Comparison of ENCODE assay signal across 9 cellular contexts in genomic region chr10:110446954-110447608, GRCh38. TPM values are rescaled to one million over a fixed set of nuclear protein-coding genes. Genes with fewer than 3 reads are reported as not detected.
A peak's percentile ranks its signal among the peaks of the same experiment; 100 is the strongest.
DNase-seq lines count a peak whose midpoint lies in the region; ATAC-seq, FAIRE-seq and TF ChIP-seq lines count a peak whose summit lies in the region.
"Had no signal": no experiment of that assay in that cellular context is flagged by ENCODE, and none has a peak within 500 bp of the region (broad histone marks: within the 10 kb centered on the region; RNA-seq: fewer than 3 reads in every experiment).

No MANE protein-coding gene starts in this region.

- no peaks in the 10 kb centered on the region for H3K9me3 ChIP-seq in astrocyte (ENCODE audit: insufficient read depth, low read depth, low read length)
- no peaks in the 10 kb centered on the region for H3K9me3 ChIP-seq in keratinocyte (ENCODE audit: control insufficient read depth, low read depth, low read length)
- H3K9me3 ChIP-seq: gastrocnemius medialis had no signal

- H2AFZ ChIP-seq in astrocyte (ENCODE audit: low read depth, low read length) (peak overlapping the region; percentile 62), keratinocyte (ENCODE audit: control insufficient read depth, low read length) (peak overlapping the region; percentile 84)

- peaks cover 4% of the 10 kb centered on the region for H3K27me3 Mint-ChIP-seq in astrocyte (ENCODE audit: low read depth, unreplicated experiment)
- H3K27me3 Mint-ChIP-seq in activated naive CD4-positive, alpha-beta T cell treated with anti-CD3 and anti-CD28 coated beads, Interleukin-2, amount 10 ng/mL, durations not matched to agents 7 days and 5 days, result peaks cover 46% of the 10 kb centered on the region

- H3K27ac Mint-ChIP-seq in astrocyte (ENCODE audit: unreplicated experiment), result peak overlapping the region; percentile 21
- H3K27ac Mint-ChIP-seq in activated naive CD4-positive, alpha-beta T cell treated with anti-CD3 and anti-CD28 coated beads, Interleukin-2, amount 10 ng/mL, durations not matched to agents 7 days and 5 days, result no peak overlapping the region

- peak; percentile 96 for FAIRE-seq in astrocyte (lab: Jason Lieb, UNC)
- FAIRE-seq in keratinocyte (lab: Jason Lieb, UNC), result peak; percentile 100

- no peak overlapping the region for H3K4me3 Mint-ChIP-seq in astrocyte (ENCODE audit: unreplicated experiment)
- no peak overlapping the region for H3K4me3 Mint-ChIP-seq in activated naive CD4-positive, alpha-beta T cell treated with anti-CD3 and anti-CD28 coated beads, Interleukin-2, amount 10 ng/mL, durations not matched to agents 7 days and 5 days

- peak overlapping the region; percentile 26 for H3K4me2 ChIP-seq in astrocyte (ENCODE audit: low read length)
- H3K4me2 ChIP-seq in keratinocyte (ENCODE audit: control insufficient read depth, extremely low read depth, insufficient read depth, low read depth, low read length), result peak overlapping the region; percentile 61

- peaks cover 2% of the 10 kb centered on the region for H3K36me3 Mint-ChIP-seq in astrocyte (ENCODE audit: low read depth, unreplicated experiment)
- H3K36me3 Mint-ChIP-seq in activated naive CD4-positive, alpha-beta T cell treated with anti-CD3 and anti-CD28 coated beads, Interleukin-2, amount 10 ng/mL, durations not matched to agents 7 days and 5 days, result no peaks in the 10 kb centered on the region

- no peaks in the 10 kb centered on the region for H3K79me2 ChIP-seq in astrocyte (ENCODE audit: insufficient read depth, low read length)
- no peaks in the 10 kb centered on the region for H3K79me2 ChIP-seq in keratinocyte (ENCODE audit: control insufficient read depth, insufficient read depth, low read length)

- H3K9ac ChIP-seq in astrocyte (ENCODE audit: low read length), result peak overlapping the region; percentile 15
- H3K9ac ChIP-seq in keratinocyte (ENCODE audit: control insufficient read depth, extremely low read depth, insufficient read depth, low read length), result no peak overlapping the region

- dilution Hi-C loops in keratinocyte (cut with MboI; ENCODE audit: extremely low pct_ligation_motif_present, low sequenced_read_pairs), result no loop called here

- TF ChIP-seq CTCF in AG09309 (IDR thresholded peaks at IDR 0.05; ENCODE audit: control insufficient read depth, insufficient read depth, low read depth, low read length, missing control alignments) (peak; percentile 26), astrocyte (IDR thresholded peaks at IDR 0.05; ENCODE audit: insufficient read depth, low read depth, low read length) (no peak), keratinocyte (optimal IDR thresholded peaks at IDR 0.05 in 1 of 3, IDR thresholded peaks at IDR 0.05 in 1 of 3, conservative IDR thresholded peaks at IDR 0.05 in 1 of 3; ENCODE audit: extremely low read depth in 1 of 3, insufficient read depth in 2 of 3, low read length in 3 of 3) (peak in 2 of 3 experiments; percentile 6 to 42)

- ATAC-seq in HG02970 (IDR thresholded peaks at IDR 0.05; ENCODE audit: low FRiP score, unreplicated experiment), result no peak
- ATAC-seq: gastrocnemius medialis had no signal

- CTCF ChIA-PET in activated naive CD4-positive, alpha-beta T cell treated with anti-CD3 and anti-CD28 coated beads, Interleukin-2, amount 10 ng/mL, durations not matched to agents 7 days and 5 days (lab: Charles Lee), result no interaction called here

- H3K4me1 ChIP-seq in astrocyte (ENCODE audit: insufficient read depth, low read length) (peaks cover 15% of the 10 kb centered on the region), keratinocyte (ENCODE audit: control insufficient read depth, extremely low read depth, insufficient read depth, low read length) (peaks cover 19% of the 10 kb centered on the region)
- H3K4me1 ChIP-seq: gastrocnemius medialis had no signal

- H3K27me3 ChIP-seq in astrocyte (ENCODE audit: insufficient read depth, low read length) (no peaks in the 10 kb centered on the region), keratinocyte (ENCODE audit: control insufficient read depth, extremely low read depth, insufficient read depth, low read length) (no peaks in the 10 kb centered on the region)
- H3K27me3 ChIP-seq: gastrocnemius medialis had no signal

- DNase-seq in AG09309 (ENCODE audit: low read depth) (peak; percentile 73), HS-5 (ENCODE audit: low read depth) (peak; percentile 89), astrocyte (ENCODE audit: low read depth) (peak; percentile 94), keratinocyte (ENCODE audit: low read depth, low spot score) (peak; percentile 66), NCI-H2081 (lab: John Stamatoyannopoulos, UW) (no peak), COLO829 (ENCODE audit: low spot score) (no peak)
- no peak for DNase-seq in activated naive CD4-positive, alpha-beta T cell treated with anti-CD3 and anti-CD28 coated beads, Interleukin-2, amount 10 ng/mL, durations not matched to agents 7 days and 5 days

- no peaks in the 10 kb centered on the region for H3K9me3 Mint-ChIP-seq in astrocyte (ENCODE audit: unreplicated experiment)
- no peaks in the 10 kb centered on the region for H3K9me3 Mint-ChIP-seq in activated naive CD4-positive, alpha-beta T cell treated with anti-CD3 and anti-CD28 coated beads, Interleukin-2, amount 10 ng/mL, durations not matched to agents 7 days and 5 days

- H3K27ac ChIP-seq in astrocyte (ENCODE audit: low read depth, low read length) (peak overlapping the region; percentile 59), keratinocyte (ENCODE audit: control insufficient read depth, insufficient read depth, low read length) (peak overlapping the region; percentile 60)
- H3K27ac ChIP-seq: gastrocnemius medialis had no signal

- no peaks in the 10 kb centered on the region for H3K9me1 ChIP-seq in keratinocyte (ENCODE audit: control insufficient read depth, extremely low read depth, insufficient read depth, low read length)

- peaks cover 9% of the 10 kb centered on the region for H3K4me1 Mint-ChIP-seq in astrocyte (ENCODE audit: low read depth, unreplicated experiment)
- peaks cover 3% of the 10 kb centered on the region for H3K4me1 Mint-ChIP-seq in activated naive CD4-positive, alpha-beta T cell treated with anti-CD3 and anti-CD28 coated beads, Interleukin-2, amount 10 ng/mL, durations not matched to agents 7 days and 5 days

- H4K20me1 ChIP-seq in astrocyte (ENCODE audit: insufficient read depth, low read length) (no peaks in the 10 kb centered on the region), keratinocyte (ENCODE audit: control insufficient read depth, extremely low read depth, insufficient read depth, low read length) (no peaks in the 10 kb centered on the region)

- no peaks in the 10 kb centered on the region for H3K36me3 ChIP-seq in astrocyte (ENCODE audit: insufficient read depth, low read length)
- no peaks in the 10 kb centered on the region for H3K36me3 ChIP-seq in keratinocyte (ENCODE audit: control insufficient read depth in 2 of 2, extremely low read depth in 1 of 2, insufficient read depth in 2 of 2, low read length in 2 of 2)
- H3K36me3 ChIP-seq: gastrocnemius medialis had no signal

- H3K4me3 ChIP-seq in AG09309 (ENCODE audit: control insufficient read depth, low read depth, low read length) (no peak overlapping the region), astrocyte (ENCODE audit: insufficient read depth, low read depth, low read length) (no peak overlapping the region), keratinocyte (ENCODE audit: control insufficient read depth in 2 of 3, extremely low read depth in 1 of 3, insufficient read depth in 2 of 3, low read depth in 1 of 3, low read length in 3 of 3) (no peak overlapping the region)
- H3K4me3 ChIP-seq: gastrocnemius medialis had no signal

RNA-seq across cellular contexts. Expression of gene DUSP5, which starts 50.6 kb away (rescaled TPM):
- total RNA-seq in astrocyte, result 35.0 and 36.4 TPM in 2 replicates
- polyA plus RNA-seq in keratinocyte, result 38.0 to 55.5 TPM (median 49.6 TPM) in 3 replicates
- 22.8 TPM for polyA plus RNA-seq in keratinocyte (2011; ENCODE audit: low read depth)
- 41.9 and 45.2 TPM in 2 replicates for polyA plus RNA-seq in keratinocyte (2011; cell fraction: cytosol; rRNA removed)
- 50.2 and 50.3 TPM in 2 replicates for polyA plus RNA-seq in keratinocyte (2011; cell fraction: nucleus; rRNA removed)
- 33.6 and 62.0 TPM in 2 replicates for polyA plus RNA-seq in keratinocyte (2012; ENCODE audit: low replicate concordance)
- 95.1 to 130 TPM (median 126 TPM) in 3 replicates for polyA minus RNA-seq in keratinocyte
- 115 TPM for polyA minus RNA-seq in keratinocyte (2011; cell fraction: cytosol; rRNA and poly(A)+ RNA removed)
- polyA minus RNA-seq in keratinocyte (2011; cell fraction: nucleus; rRNA and poly(A)+ RNA removed), result 42.7 and 55.8 TPM in 2 replicates

Comparison
In these comparisons a context has a peak if more than half of its experiments do, and no peak if none do; other contexts are left out.
1. DNase-seq: peak in AG09309 (single experiment), HS-5 (single experiment), astrocyte (single experiment) and keratinocyte (single experiment); none in NCI-H2081 (0 of 2), COLO829 (single experiment) and activated naive CD4-positive, alpha-beta T cell treated with anti-CD3 and anti-CD28 coated beads, Interleukin-2, amount 10 ng/mL, durations not matched to agents 7 days and 5 days (single experiment).